ENCODE assay signal across 30 cellular contexts in genomic region chr12:130202201-130202600, GRCh38. TPM values are rescaled to one million over a fixed set of nuclear protein-coding genes. Genes with fewer than 3 reads are reported as not detected.
"Had no signal": no experiment of that assay in that cellular context is flagged by ENCODE, and none has a peak within 500 bp of the region (broad histone marks: within the 10 kb centered on the region; RNA-seq: fewer than 3 reads in every experiment).

No MANE protein-coding gene starts in this region.

- H3K36me3 ChIP-seq: heart right ventricle, left lung, lower lobe of right lung, neutrophil, right lobe of liver, stomach, thyroid gland, transverse colon, upper lobe of left lung had no signal

- DNase-seq: heart right ventricle; kidney glomerular epithelial cell; left cardiac atrium; left lung; lower lobe of right lung; mammary epithelial cell; mesenchymal stem cell; naive thymus-derived CD8-positive, alpha-beta T cell; occipital lobe; psoas muscle; right lobe of liver; stimulated activated CD4-positive, alpha-beta T cell treated with anti-CD3 and anti-CD28 coated beads, Interleukin-12 subunit alpha, Interleukin-12 subunit beta, amount 100 ng/mL, for 4 hours; stimulated activated CD4-positive, alpha-beta T cell treated with anti-CD3 and anti-CD28 coated beads, Interleukin-15, amount 100 ng/mL, for 24 hours; stimulated activated CD4-positive, alpha-beta T cell treated with anti-CD3 and anti-CD28 coated beads, Interleukin-2, amount 100 ng/mL, for 24 hours; stimulated activated CD4-positive, alpha-beta T cell treated with anti-CD3 and anti-CD28 coated beads, Interleukin-4, amount 100 ng/mL, for 1 hour; stimulated activated naive B cell treated with anti-CD40 and anti-IgM and Interleukin-4, amounts not matched to agents 10 μg/mL and 1 μg/mL and 100 μg/mL, for 72 hours; stimulated activated naive CD8-positive, alpha-beta T cell treated with anti-CD3 and anti-CD28 coated beads, Interleukin-15, Interleukin-2, amounts not matched to agents 100 U/mL and 50 U/mL, for 24 hours; stomach; testis; thyroid gland; transverse colon; upper lobe of left lung had no signal

- H3K27ac Mint-ChIP-seq: naive thymus-derived CD8-positive, alpha-beta T cell; nephron; stimulated activated naive B cell treated with anti-CD40 and anti-IgM and Interleukin-4, amounts not matched to agents 10 μg/mL and 1 μg/mL and 100 μg/mL, for 72 hours had no signal

- H3K9ac ChIP-seq: parathyroid adenoma had no signal

- H3K4me3 ChIP-seq: heart right ventricle, hepatocyte, left lung, lower lobe of right lung, psoas muscle, right lobe of liver, skin epidermis, stomach, testis, thyroid gland, transverse colon, upper lobe of left lung had no signal

- ATAC-seq: heart right ventricle; left cardiac atrium; left lung; lower lobe of right lung; naive thymus-derived CD8-positive, alpha-beta T cell; psoas muscle; right lobe of liver; stimulated activated naive B cell treated with anti-CD40 and anti-IgM and Interleukin-4, amounts not matched to agents 10 μg/mL and 1 μg/mL and 100 μg/mL, for 72 hours; stimulated activated naive CD8-positive, alpha-beta T cell treated with anti-CD3 and anti-CD28 coated beads, Interleukin-15, Interleukin-2, amounts not matched to agents 100 U/mL and 50 U/mL, for 24 hours had no signal

- H3K27ac ChIP-seq: heart right ventricle, hepatocyte, left lung, lower lobe of right lung, neutrophil, parathyroid adenoma, psoas muscle, right lobe of liver, skin epidermis, stomach, testis, thyroid gland, transverse colon, upper lobe of left lung had no signal

- H3K27me3 ChIP-seq: hepatocyte, neutrophil, right lobe of liver, testis, thyroid gland, transverse colon, upper lobe of left lung had no signal

- H3K4me1 ChIP-seq: heart right ventricle, left lung, lower lobe of right lung, parathyroid adenoma, psoas muscle, right lobe of liver, stomach, testis, thyroid gland, transverse colon, upper lobe of left lung had no signal

- H3K36me3 Mint-ChIP-seq: naive thymus-derived CD8-positive, alpha-beta T cell; stimulated activated naive B cell treated with anti-CD40 and anti-IgM and Interleukin-4, amounts not matched to agents 10 μg/mL and 1 μg/mL and 100 μg/mL, for 72 hours had no signal

- H3K4me3 Mint-ChIP-seq: naive thymus-derived CD8-positive, alpha-beta T cell; nephron; neural crest cell; stimulated activated naive B cell treated with anti-CD40 and anti-IgM and Interleukin-4, amounts not matched to agents 10 μg/mL and 1 μg/mL and 100 μg/mL, for 72 hours had no signal

- H3K4me1 Mint-ChIP-seq: naive thymus-derived CD8-positive, alpha-beta T cell; neural crest cell; stimulated activated naive B cell treated with anti-CD40 and anti-IgM and Interleukin-4, amounts not matched to agents 10 μg/mL and 1 μg/mL and 100 μg/mL, for 72 hours had no signal

- H3K9me3 ChIP-seq: lower lobe of right lung, neutrophil, psoas muscle, right lobe of liver, testis, thyroid gland, transverse colon had no signal

RNA-seq across cellular contexts. Expression of gene FZD10, which starts 39.9 kb away (rescaled TPM):
- total RNA-seq: liver; naive thymus-derived CD8-positive, alpha-beta T cell; osteocyte; right lobe of liver had no signal
- polyA plus RNA-seq: mammary epithelial cell; naive thymus-derived CD8-positive, alpha-beta T cell had no signal
